Comparison of ENCODE assay signal across 8 cellular contexts in genomic region chr6:118893095-118893881, GRCh38. TPM values are rescaled to one million over a fixed set of nuclear protein-coding genes. Genes with fewer than 3 reads are reported as not detected.
DNase-seq lines count a peak whose midpoint lies in the region; ATAC-seq, FAIRE-seq and TF ChIP-seq lines count a peak whose summit lies in the region.

No MANE protein-coding gene starts in this region.

- H4K8ac ChIP-seq in IMR-90 (ENCODE audit: low read depth in 2 of 2, low read length in 2 of 2) = peak overlapping the region; percentile 77 to 80

- H4K91ac ChIP-seq in IMR-90 (ENCODE audit: insufficient read depth, low read depth, low read length) = peak overlapping the region; percentile 81

- H2BK120ac ChIP-seq in IMR-90 (ENCODE audit: low read depth, low read length) = peak overlapping the region; percentile 21

- TF ChIP-seq RAD21 in IMR-90 (IDR thresholded peaks at IDR 0.05; ENCODE audit: low read length) = no peak

- peak; percentile 8 for ATAC-seq in GM21447 (IDR thresholded peaks at IDR 0.05; ENCODE audit: unreplicated experiment)
- peak; percentile 8 for ATAC-seq in IMR-90 (ENCODE audit: low read depth)

- peak overlapping the region; percentile 93 for H3K56ac ChIP-seq in IMR-90 (ENCODE audit: extremely low read depth, insufficient read depth, low read length)

- no peak overlapping the region for H2AK9ac ChIP-seq in IMR-90 (replicated peaks; ENCODE audit: low read depth, low read length, poor library complexity)

- H3K27me3 ChIP-seq in IMR-90 (ENCODE audit: control insufficient read depth, insufficient read depth, low read length) (no peaks in the 10 kb centered on the region), PC-9 (ENCODE audit: insufficient read depth, low read depth) (no peaks in the 10 kb centered on the region), ascending aorta (no peaks in the 10 kb centered on the region), small intestine (ENCODE audit: control insufficient read depth in 2 of 2, insufficient read depth in 2 of 2, low read length in 2 of 2) (no peaks in the 10 kb centered on the region)

- in situ Hi-C loops in IMR-90 (cut with MboI; ENCODE audit: low sequenced_read_pairs) = no loop called here

- peak overlapping the region; percentile 73 for H2AFZ ChIP-seq in IMR-90 (replicated peaks; ENCODE audit: low read length, poor library complexity)
- peak overlapping the region; percentile 87 for H2AFZ ChIP-seq in PC-9

- CTCF ChIA-PET in IMR-90 (lab: Yijun Ruan, JAX) (no interaction called here), PC-9 (lab: Charles Lee) (interaction anchor here (0.5 kb wide), 1 partner anchor 36 kb away, joined by 11 read pairs; no protein-coding TSS in a partner anchor)

- H4K5ac ChIP-seq in IMR-90 (ENCODE audit: low read depth, low read length) = peak overlapping the region; percentile 57

- H3K27ac ChIP-seq in IMR-90 (ENCODE audit: insufficient read depth, low read length) = peak overlapping the region; percentile 79
- peak overlapping the region; percentile 65 for H3K27ac ChIP-seq in PC-9
- H3K27ac ChIP-seq in ascending aorta = peak overlapping the region; percentile 85 to 93
- H3K27ac ChIP-seq in small intestine (ENCODE audit: low read depth in 1 of 2, low read length in 1 of 2) = peak overlapping the region; percentile 87 to 96

- H3K9ac ChIP-seq in IMR-90 (ENCODE audit: low read depth, low read length) = peak overlapping the region; percentile 89

- TF ChIP-seq CTCF in IMR-90 (conservative IDR thresholded peaks at IDR 0.05; ENCODE audit: low read depth, low read length) = no peak
- no peak for TF ChIP-seq CTCF in PC-9 (conservative IDR thresholded peaks at IDR 0.05)
- TF ChIP-seq CTCF in ascending aorta (IDR thresholded peaks at IDR 0.05) = no peak

- peak overlapping the region; percentile 66 for H3K18ac ChIP-seq in IMR-90 (ENCODE audit: low read depth, low read length)

- H3K9me2 ChIP-seq in PC-9 (ENCODE audit: insufficient read depth) = no peaks in the 10 kb centered on the region

- H3K4ac ChIP-seq in IMR-90 (ENCODE audit: low read depth, low read length) = peak overlapping the region; percentile 59

- peak overlapping the region; percentile 36 for H3K23ac ChIP-seq in IMR-90 (ENCODE audit: low read depth, low read length)

- H3K4me2 ChIP-seq in IMR-90 (ENCODE audit: low read depth, low read length) (peak overlapping the region; percentile 80), PC-9 (peak overlapping the region; percentile 96)

- H2AK5ac ChIP-seq in IMR-90 (ENCODE audit: low read depth, low read length) = peak overlapping the region; percentile 2; the same call in 1 of the 2 replicates

- no peak for TF ChIP-seq POLR2A in IMR-90 (IDR thresholded peaks at IDR 0.05; ENCODE audit: low read depth, low read length)

- intact Hi-C loops in IMR-90 (cut with micrococcal nuclease) = loop anchor here (2.0 to 10.0 kb wide), 4 partner anchors 91 to 338 kb away; partner anchors contain the start of gene FAM184A
- intact Hi-C loops in PC-9 (cut with micrococcal nuclease; ENCODE audit: unreplicated experiment) = loop anchor here (5.0 to 10.0 kb wide), 3 partner anchors 219 to 328 kb away; partner anchors contain the start of gene CEP85L
- intact Hi-C loops in ascending aorta (cut with DNase I) = loop anchor here (1.0 to 10.0 kb wide), 7 partner anchors 41 to 1288 kb away; partner anchors contain the start of genes CEP85L, GOPC, MAN1A1 and PLN
- intact Hi-C loops in posterior vena cava (cut with DNase I) = no loop called here

- H2BK15ac ChIP-seq in IMR-90 (ENCODE audit: low read depth, low read length) = peak overlapping the region; percentile 27; the same call in 1 of the 3 replicates

- peaks cover 88% of the 10 kb centered on the region for H3K79me2 ChIP-seq in PC-9 (ENCODE audit: low read depth)

- H3K79me1 ChIP-seq in IMR-90 (ENCODE audit: low read depth in 1 of 2, low read length in 2 of 2) = peaks cover 18 to 42% of the 10 kb centered on the region in 2 experiments

- H4K20me1 ChIP-seq in IMR-90 (ENCODE audit: insufficient read depth, low read length) (no peaks in the 10 kb centered on the region), PC-9 (ENCODE audit: insufficient read depth) (no peaks in the 10 kb centered on the region)

- POLR2A ChIA-PET in IMR-90 (lab: Charles Lee; ENCODE audit: unreplicated experiment) = no interaction called here
- POLR2A ChIA-PET in PC-9 (lab: Charles Lee; ENCODE audit: unreplicated experiment) = interaction anchor here (0.6 to 0.9 kb wide), 3 partner anchors 11 to 1703 kb away, joined by 3 to 9 read pairs (median 6); partner anchors contain the start of gene MCM9

- no peak for FAIRE-seq in small intestine (lab: Jason Lieb, UNC)

- dilution Hi-C loops in IMR-90 (cut with HindIII; ENCODE audit: low sequenced_read_pairs, unreplicated experiment) = no loop called here

- DNase-seq in DMS153 (lab: John Stamatoyannopoulos, UW) (peak; percentile 63), IMR-90 (peak; percentile 67), PC-9 (peak in 1 of 2 experiments; percentile 58), ascending aorta (ENCODE audit: low spot score in 2 of 2) (peak in 1 of 2 donors; percentile 70), small intestine (peak; percentile 61), posterior vena cava (ENCODE audit: low spot score) (no peak)

- 2% methylated on average over 8 of the region's 20 CpGs; no CpG with 5 or more reads in 1 of the 2 experiments for WGBS in IMR-90 (ENCODE audit: extremely low coverage in 2 of 2, insufficient read length in 1 of 2), 2 experiments
- 1% methylated on average over 20 of the region's 20 CpGs for WGBS in small intestine, 3 donors

- no peaks in the 10 kb centered on the region for H3K9me1 ChIP-seq in IMR-90 (ENCODE audit: insufficient read depth, low read length)

- H2BK20ac ChIP-seq in IMR-90 (ENCODE audit: low read depth, low read length) = peak overlapping the region; percentile 41; the same call in 1 of the 2 replicates

- BruUV-seq in IMR-90 (replicated peaks; lab: Mats Ljungman, UMichigan) (no TSS peak), PC-9 (replicated peaks; lab: Mats Ljungman, UMichigan) (TSS peak; percentile 22)

- peak overlapping the region; percentile 66 for H3K14ac ChIP-seq in IMR-90 (replicated peaks; ENCODE audit: low read depth, low read length)

- H3K4me3 ChIP-seq in IMR-90 (ENCODE audit: insufficient read depth, low read depth, low read length) (peak overlapping the region; percentile 61), PC-9 (peak overlapping the region; percentile 68), ascending aorta (peak overlapping the region; percentile 82 to 95), iPS-18c (ENCODE audit: insufficient read depth, low read depth, low read length) (peak overlapping the region; percentile 93), small intestine (ENCODE audit: low read depth in 1 of 2, low read length in 2 of 2) (peak overlapping the region; percentile 57 to 60)

- H3K4me1 ChIP-seq in IMR-90 (ENCODE audit: control insufficient read depth, insufficient read depth, low read length) = peaks cover 2% of the 10 kb centered on the region; the same call in 1 of the 2 replicates
- H3K4me1 ChIP-seq in PC-9 (replicated peaks; ENCODE audit: insufficient read depth) = peaks cover 37% of the 10 kb centered on the region
- H3K4me1 ChIP-seq in ascending aorta = peaks cover 0 to 20% of the 10 kb centered on the region in 2 donors
- peaks cover 1 to 9% of the 10 kb centered on the region in 2 donors for H3K4me1 ChIP-seq in small intestine (ENCODE audit: control insufficient read depth in 2 of 2, insufficient read depth in 1 of 2, low read depth in 1 of 2, low read length in 1 of 2)

- H3K9me3 ChIP-seq in IMR-90 (ENCODE audit: control insufficient read depth, insufficient read depth, low read length) (no peaks in the 10 kb centered on the region), PC-9 (ENCODE audit: insufficient read depth, low read depth) (no peaks in the 10 kb centered on the region), ascending aorta (no peaks in the 10 kb centered on the region), iPS-18c (ENCODE audit: control insufficient read depth, insufficient read depth, low read length) (no peaks in the 10 kb centered on the region), small intestine (ENCODE audit: control insufficient read depth, low read depth) (no peaks in the 10 kb centered on the region)

- peak overlapping the region; percentile 81 for H2BK5ac ChIP-seq in IMR-90 (ENCODE audit: low read depth, low read length, poor library complexity, severe bottlenecking)

- H3F3A ChIP-seq in PC-9 (ENCODE audit: insufficient read depth, low read depth) = peaks cover 18% of the 10 kb centered on the region

- H3K36me3 ChIP-seq in IMR-90 (ENCODE audit: control insufficient read depth, insufficient read depth, low read length) = no peaks in the 10 kb centered on the region
- H3K36me3 ChIP-seq in PC-9 (ENCODE audit: low read depth) = peaks cover 8% of the 10 kb centered on the region
- no peaks in the 10 kb centered on the region for H3K36me3 ChIP-seq in ascending aorta
- no peaks in the 10 kb centered on the region for H3K36me3 ChIP-seq in small intestine (ENCODE audit: control insufficient read depth in 2 of 2, insufficient read depth in 2 of 2, low read length in 2 of 2)

TF ChIP-seq in IMR-90, 13 proteins besides CTCF, POLR2A, EP300 and RAD21:
- TF ChIP-seq CHD1 (IDR thresholded peaks at IDR 0.05; ENCODE audit: low read depth, low read length) = no peak; the same call in 1 of the 2 replicates
- peak; percentile 56 for TF ChIP-seq CEBPB (IDR thresholded peaks at IDR 0.05; ENCODE audit: low read depth, low read length)

RNA-seq across cellular contexts. Expression of gene ASF1A, which starts 0.7 kb away (rescaled TPM):
- total RNA-seq in IMR-90 (2012; rRNA removed) (11.1 and 24.4 TPM in 2 replicates), PC-9 (2021) (25.7 and 39.5 TPM in 2 replicates), ascending aorta (6.8 TPM), posterior vena cava (10 to 100 TPM; 15.2 to 18.0 TPM)
- polyA plus RNA-seq in IMR-90 (2012; rRNA removed) (7.2 and 10.1 TPM in 2 replicates), small intestine (10 to 100 TPM; 10.5 to 13.9 (median 12.7) TPM)
- polyA plus RNA-seq in IMR-90 (2012; cell fraction: cytosol; rRNA removed) = 3.5 and 5.2 TPM in 2 replicates
- polyA plus RNA-seq in IMR-90 (2012; cell fraction: nucleus; rRNA removed; ENCODE audit: low replicate concordance) = 1.7 and 6.5 TPM in 2 replicates

RNA-seq across cellular contexts. Expression of gene MCM9, which starts 41.7 kb away (rescaled TPM):
- total RNA-seq in IMR-90 (2012; rRNA removed) = 7.2 and 7.8 TPM in 2 replicates
- polyA plus RNA-seq in IMR-90 (2012; rRNA removed) = 3.2 and 3.5 TPM in 2 replicates
- 0.86 and 2.0 TPM in 2 replicates for polyA plus RNA-seq in IMR-90 (2012; cell fraction: cytosol; rRNA removed)
- 1.2 and 4.7 TPM in 2 replicates for polyA plus RNA-seq in IMR-90 (2012; cell fraction: nucleus; rRNA removed; ENCODE audit: low replicate concordance)
- total RNA-seq in PC-9 (2021) = 14.4 and 18.1 TPM in 2 replicates
- total RNA-seq in ascending aorta = 5.5 TPM
- 1 to 10 TPM; 3.1 to 5.3 (median 3.5) TPM for polyA plus RNA-seq in small intestine
- total RNA-seq in posterior vena cava = 10 to 100 TPM; 10.3 to 12.3 TPM

Comparison
In these comparisons a context has a peak if more than half of its experiments do, and no peak if none do; other contexts are left out.
1. intact Hi-C loops: an anchor here in IMR-90 (2.0 to 10.0 kb wide), PC-9 (5.0 to 10.0 kb wide) and ascending aorta (1.0 to 10.0 kb wide); none called in posterior vena cava.